Comparison of ENCODE assay signal across 17 cellular contexts in genomic region chr12:53067993-53068770, GRCh38. TPM values are rescaled to one million over a fixed set of nuclear protein-coding genes. Genes with fewer than 3 reads are reported as not detected.
A peak's percentile ranks its signal among the peaks of the same experiment; 100 is the strongest.
DNase-seq lines count a peak whose midpoint lies in the region; ATAC-seq and TF ChIP-seq lines count a peak whose summit lies in the region.
"Had no signal": no experiment of that assay in that cellular context is flagged by ENCODE, and none has a peak within 500 bp of the region (broad histone marks: within the 10 kb centered on the region; RNA-seq: fewer than 3 reads in every experiment).

No MANE protein-coding gene starts in this region.

- no peaks in the 10 kb centered on the region for H3K27me3 ChIP-seq in GM23248 (replicated peaks; ENCODE audit: insufficient read depth)
- H3K27me3 ChIP-seq in spleen (replicated peaks in 1 of 7) = no peaks in the 10 kb centered on the region
- H3K27me3 ChIP-seq in right lobe of liver = no peaks in the 10 kb centered on the region
- H3K27me3 ChIP-seq: BLaER1 had no signal

- 81 to 87% methylated on average over 13 of the region's 13 CpGs for WGBS in GM23248 (ENCODE audit: low coverage in 1 of 2, low lambda C conversion rate in 2 of 2, missing lambda C conversion rate in 2 of 2), 2 experiments
- WGBS in spleen, 5 donors = 83 to 93% (median 88%) methylated on average over 13 of the region's 13 CpGs
- WGBS in right lobe of liver (ENCODE audit: insufficient coverage, low coverage, low lambda C conversion rate, missing lambda C conversion rate) = 88% methylated on average over 7 of the region's 13 CpGs

- no peak for TF ChIP-seq POLR2A in spleen (IDR thresholded peaks at IDR 0.05)
- TF ChIP-seq POLR2A in right lobe of liver (IDR thresholded peaks at IDR 0.05) = no peak

- H3F3A ChIP-seq in GM23248 (ENCODE audit: insufficient read depth) = peaks cover 32% of the 10 kb centered on the region

- H3K4me2 ChIP-seq in GM23248 (ENCODE audit: unreplicated experiment) = no peak overlapping the region
- H3K4me2 ChIP-seq: BLaER1, PC-9, smooth muscle cell had no signal

- no peaks in the 10 kb centered on the region for H3K9me3 ChIP-seq in GM23248 (ENCODE audit: low read depth)
- no peaks in the 10 kb centered on the region for H3K9me3 ChIP-seq in T-helper 17 cell (ENCODE audit: control insufficient read depth, low read length, poor library complexity, severe bottlenecking)
- no peaks in the 10 kb centered on the region for H3K9me3 ChIP-seq in spleen
- H3K9me3 ChIP-seq in right lobe of liver = no peaks in the 10 kb centered on the region
- H3K9me3 ChIP-seq: BLaER1 had no signal

- H3K27ac Mint-ChIP-seq in T-helper 17 cell = peak overlapping the region; percentile 62
- H3K27ac Mint-ChIP-seq: activated B cell treated with CpG ODN at 0.5 μM for 24 hours; stimulated activated naive CD8-positive, alpha-beta T cell treated with anti-CD3 and anti-CD28 coated beads, Interleukin-15, amount 100 ng/mL, for 72 hours had no signal

- DNase-seq in GM23248 = no peak
- DNase-seq in T-helper 17 cell = no peak
- peak; percentile 51 for DNase-seq in islet precursor cell
- DNase-seq in spleen = no peak
- no peak for DNase-seq in right lobe of liver
- DNase-seq in amygdala (lab: John Stamatoyannopoulos, UW) = no peak
- DNase-seq: activated B cell treated with CpG ODN at 0.5 μM for 24 hours; NCI-H1694; NCI-H524 treated with DMSO at 0.1 percent for 48 hours; PC-9; stimulated activated naive CD8-positive, alpha-beta T cell treated with anti-CD3 and anti-CD28 coated beads, Interleukin-15, amount 100 ng/mL, for 72 hours; SW 1271 had no signal

- H3K4me3 ChIP-seq in GM23248 (no peak overlapping the region), spleen (no peak overlapping the region), right lobe of liver (no peak overlapping the region)
- H3K4me3 ChIP-seq: BLaER1, PC-9, smooth muscle cell had no signal

- H3K36me3 Mint-ChIP-seq in T-helper 17 cell (ENCODE audit: low read depth) = peaks cover 4% of the 10 kb centered on the region

- H3K36me3 ChIP-seq in GM23248 (ENCODE audit: low read depth) = peaks cover 7% of the 10 kb centered on the region; the same call in 1 of the 2 replicates
- H3K36me3 ChIP-seq in spleen = peaks cover 0 to 100% (median 45%) of the 10 kb centered on the region in 6 donors
- peaks cover 0 to 22% (median 6%) of the 10 kb centered on the region in 4 donors for H3K36me3 ChIP-seq in right lobe of liver

- intact Hi-C loops in spleen (cut with DNase I; ENCODE audit: low total_unique reads) = loop anchor here (2.0 kb wide), 1 partner anchor 31 kb away; no protein-coding TSS in a partner anchor
- intact Hi-C loops in right lobe of liver (cut with DNase I) = loop anchor here (5.0 to 10.0 kb wide), 4 partner anchors 34 to 127 kb away; partner anchors contain the start of gene SOAT2 (in 1 of the 2)

- no peak overlapping the region for H3K4me3 Mint-ChIP-seq in T-helper 17 cell
- H3K4me3 Mint-ChIP-seq: activated B cell treated with CpG ODN at 0.5 μM for 24 hours; neural crest cell; stimulated activated naive CD8-positive, alpha-beta T cell treated with anti-CD3 and anti-CD28 coated beads, Interleukin-15, amount 100 ng/mL, for 72 hours had no signal

- no peaks in the 10 kb centered on the region for H4K20me1 ChIP-seq in GM23248 (ENCODE audit: insufficient read depth)
- H4K20me1 ChIP-seq: BLaER1 had no signal

- peaks cover 50% of the 10 kb centered on the region for H3K4me1 ChIP-seq in GM23248 (ENCODE audit: insufficient read depth)
- H3K4me1 ChIP-seq in spleen = peaks cover 22 to 94% (median 68%) of the 10 kb centered on the region in 6 donors
- peaks cover 0 to 3% (median 0%) of the 10 kb centered on the region in 4 donors for H3K4me1 ChIP-seq in right lobe of liver

- H3K27ac ChIP-seq in GM23248 (peak overlapping the region; percentile 14; the same call in 1 of the 2 replicates), spleen (peak overlapping the region in 6 of 8 donors; percentile 35 to 94 (median 74)), right lobe of liver (no peak overlapping the region)
- H3K27ac ChIP-seq: BLaER1, PC-9 had no signal

- no peak for ATAC-seq in T-helper 17 cell
- no peak for ATAC-seq in GM21390 (IDR thresholded peaks at IDR 0.05; ENCODE audit: unreplicated experiment)
- ATAC-seq in right lobe of liver = no peak

- no peak overlapping the region for H2AFZ ChIP-seq in GM23248
- H2AFZ ChIP-seq: PC-9 had no signal

- peaks cover 26% of the 10 kb centered on the region for H3K4me1 Mint-ChIP-seq in T-helper 17 cell

- in situ Hi-C loops in GM23248 (cut with MboI) = no loop called here

- TF ChIP-seq CTCF in spleen (IDR thresholded peaks at IDR 0.05 in 8 of 11, conservative IDR thresholded peaks at IDR 0.05 in 3 of 11) = no peak
- no peak for TF ChIP-seq CTCF in right lobe of liver (IDR thresholded peaks at IDR 0.05)

- no peak overlapping the region for H3K9ac ChIP-seq in GM23248
- H3K9ac ChIP-seq: BLaER1 had no signal

- H3K27me3 Mint-ChIP-seq in T-helper 17 cell = no peaks in the 10 kb centered on the region
- H3K27me3 Mint-ChIP-seq: activated B cell treated with CpG ODN at 0.5 μM for 24 hours; stimulated activated naive CD8-positive, alpha-beta T cell treated with anti-CD3 and anti-CD28 coated beads, Interleukin-15, amount 100 ng/mL, for 72 hours had no signal

- H3K79me2 ChIP-seq in GM23248 (ENCODE audit: insufficient read depth) = peaks cover 4% of the 10 kb centered on the region

- no peaks in the 10 kb centered on the region for H3K9me2 ChIP-seq in GM23248 (ENCODE audit: insufficient read depth)

RNA-seq across cellular contexts. Expression of gene SPRYD3, which starts 11.0 kb away (rescaled TPM):
- 42.5 and 48.7 TPM in 2 replicates for total RNA-seq in GM23248 (2014; rRNA removed; shearing (Covaris generic))
- polyA plus RNA-seq in GM23248 (2016; fragmentation: Nextera tagmentation; extraction: Ambion mirVana) (54.7 and 55.5 TPM in 2 replicates), spleen (10 to 100 TPM; 10.8 to 31.0 (median 15.9) TPM)
- total RNA-seq in T-helper 17 cell (10 to 100 TPM; 23.1 to 29.6 TPM), spleen (10 to 100 TPM; 29.2 to 44.5 (median 36.4) TPM), right lobe of liver (10 to 100 TPM; 12.3 to 18.2 (median 14.4) TPM)

RNA-seq across cellular contexts. Expression of gene TNS2, which starts 18.3 kb away (rescaled TPM):
- total RNA-seq in GM23248 (2014; rRNA removed; shearing (Covaris generic)) = 41.6 and 48.6 TPM in 2 replicates
- polyA plus RNA-seq in GM23248 (2016; fragmentation: Nextera tagmentation; extraction: Ambion mirVana) = 24.1 and 26.1 TPM in 2 replicates
- total RNA-seq in T-helper 17 cell = 1 to 10 TPM; 1.4 to 3.1 TPM
- total RNA-seq in spleen = 100 to 1,000 TPM in 6 of 7 donors, 10 to 100 TPM in 1; 72.4 to 301 (median 170) TPM
- polyA plus RNA-seq in spleen = 100 to 1,000 TPM in 1 of 3 donors, 10 to 100 TPM in 2; 36.6 to 159 (median 67.5) TPM
- total RNA-seq in right lobe of liver = 100 to 1,000 TPM in 3 of 6 experiments, 10 to 100 TPM in 3; 50.5 to 139 (median 86.9) TPM

RNA-seq across cellular contexts. Expression of gene IGFBP6, which starts 29.3 kb away (rescaled TPM):
- 1,132 and 1,614 TPM in 2 replicates for total RNA-seq in GM23248 (2014; rRNA removed; shearing (Covaris generic))
- 1,827 and 1,899 TPM in 2 replicates for polyA plus RNA-seq in GM23248 (2016; fragmentation: Nextera tagmentation; extraction: Ambion mirVana)
- total RNA-seq in T-helper 17 cell = under 1 TPM in 1 of 2 donors, not detected in 1; 0.45 TPM
- total RNA-seq in spleen = 100 to 1,000 TPM in 2 of 7 donors, 10 to 100 TPM in 5; 35.2 to 183 (median 75.6) TPM
- polyA plus RNA-seq in spleen = 100 to 1,000 TPM in 2 of 3 donors, 10 to 100 TPM in 1; 37.1 to 144 (median 130) TPM
- total RNA-seq in right lobe of liver = 10 to 100 TPM in 2 of 6 experiments, 1 to 10 TPM in 4; 1.7 to 25.4 (median 4.9) TPM
- total RNA-seq: activated B cell treated with CpG ODN at 0.5 μM for 24 hours had no signal

RNA-seq across cellular contexts. Expression of gene SOAT2, which starts 35.1 kb away (rescaled TPM):
- total RNA-seq in GM23248 (2014; rRNA removed; shearing (Covaris generic)) = not detected in 2 replicates
- 0.33 and 0.43 TPM in 2 replicates for polyA plus RNA-seq in GM23248 (2016; fragmentation: Nextera tagmentation; extraction: Ambion mirVana)
- 1 to 10 TPM in 1 of 2 donors, under 1 TPM in 1; 0.83 to 2.5 TPM for total RNA-seq in T-helper 17 cell
- total RNA-seq in spleen = under 1 TPM in 6 of 7 donors, not detected in 1; 0.37 to 0.80 (median 0.54) TPM
- 1 to 10 TPM in 1 of 3 donors, under 1 TPM in 2; 0.52 to 2.2 (median 0.99) TPM for polyA plus RNA-seq in spleen
- total RNA-seq in right lobe of liver = 1 to 10 TPM in 3 of 6 experiments, under 1 TPM in 3; 0.62 to 3.4 (median 0.99) TPM
- total RNA-seq: activated B cell treated with CpG ODN at 0.5 μM for 24 hours, neural crest cell, smooth muscle cell had no signal
- polyA plus RNA-seq: fibroblast of lung, smooth muscle cell had no signal

Comparison
In these comparisons a context has a peak if more than half of its experiments do, and no peak if none do; other contexts are left out.
1. H3K27ac ChIP-seq: peak in GM23248 (single experiment) and spleen (6 of 8); none in right lobe of liver (0 of 3).
2. RNA of gene TNS2, which starts 18.3 kb away (total RNA-seq): 72.4 to 301 TPM in spleen, 50.5 to 139 TPM in right lobe of liver and 41.6 to 48.6 TPM in GM23248; 1.4 to 3.1 TPM in T-helper 17 cell; every median in the first group is over 10 times any median in the second.